ENCODE assay signal across 22 cellular contexts in genomic region chr10:8211631-8212030, GRCh38.
"Had no signal": no experiment of that assay in that cellular context is flagged by ENCODE, and none has a peak within 500 bp of the region (broad histone marks: within the 10 kb centered on the region; RNA-seq: fewer than 3 reads in every experiment).

No MANE protein-coding gene starts in this region.

- H3K4me3 ChIP-seq: colonic mucosa, dorsolateral prefrontal cortex, esophagus squamous epithelium, heart right ventricle, transverse colon, uterus had no signal

- H3K4me1 Mint-ChIP-seq: stimulated activated naive B cell treated with anti-CD40 and anti-IgM and Interleukin-4, amounts not matched to agents 10 μg/mL and 1 μg/mL and 100 μg/mL, for 72 hours had no signal

- DNase-seq: activated CD4-positive, alpha-beta T cell treated with anti-CD3 and anti-CD28 coated beads for 1 hour; activated CD4-positive, alpha-beta T cell treated with anti-CD3 and anti-CD28 coated beads, Interleukin-2, amount 50 U/mL, for 48 hours; activated naive CD4-positive, alpha-beta T cell treated with Interleukin-2 at 50 U/mL for 16 hours; activated naive CD8-positive, alpha-beta T cell treated with anti-CD3 and anti-CD28 coated beads for 36 hours; activated T-cell treated with anti-CD3 and anti-CD28 coated beads, Interleukin-2, amount 50 U/mL, for 48 hours; amniotic stem cell; colonic mucosa; dorsolateral prefrontal cortex; effector memory CD8-positive, alpha-beta T cell; esophagus squamous epithelium; heart right ventricle; islet precursor cell; left colon; naive thymus-derived CD8-positive, alpha-beta T cell; retina; stimulated activated CD4-positive, alpha-beta T cell treated with anti-CD3 and anti-CD28 coated beads, Interleukin-2, amount 100 ng/mL, for 48 hours; stimulated activated CD8-positive, alpha-beta memory T cell treated with anti-CD3 and anti-CD28 coated beads, Interleukin-4, amount 100 ng/mL, for 48 hours; stimulated activated naive B cell treated with anti-CD40 and anti-IgM and Interleukin-4, amounts not matched to agents 10 μg/mL and 1 μg/mL and 100 μg/mL, for 72 hours; transverse colon; uterus; WERI-Rb-1 had no signal

- H3K9me3 ChIP-seq: colonic mucosa, esophagus squamous epithelium, heart right ventricle, transverse colon, uterus had no signal

- H3K4me1 ChIP-seq: colonic mucosa, esophagus squamous epithelium, heart right ventricle, transverse colon, uterus had no signal

- H3K27me3 ChIP-seq: colonic mucosa, transverse colon, uterus had no signal

- H3K27ac Mint-ChIP-seq: activated naive CD8-positive, alpha-beta T cell treated with anti-CD3 and anti-CD28 coated beads for 36 hours; naive thymus-derived CD8-positive, alpha-beta T cell; progenitor cell of endocrine pancreas; stimulated activated naive B cell treated with anti-CD40 and anti-IgM and Interleukin-4, amounts not matched to agents 10 μg/mL and 1 μg/mL and 100 μg/mL, for 72 hours had no signal

- H3K36me3 ChIP-seq: colonic mucosa, esophagus squamous epithelium, heart right ventricle, transverse colon, uterus, WERI-Rb-1 had no signal

- ATAC-seq: effector memory CD8-positive, alpha-beta T cell; heart right ventricle; left colon; naive thymus-derived CD8-positive, alpha-beta T cell; stimulated activated naive B cell treated with anti-CD40 and anti-IgM and Interleukin-4, amounts not matched to agents 10 μg/mL and 1 μg/mL and 100 μg/mL, for 72 hours had no signal

- H3K36me3 Mint-ChIP-seq: activated naive CD8-positive, alpha-beta T cell treated with anti-CD3 and anti-CD28 coated beads for 36 hours; stimulated activated naive B cell treated with anti-CD40 and anti-IgM and Interleukin-4, amounts not matched to agents 10 μg/mL and 1 μg/mL and 100 μg/mL, for 72 hours had no signal

- H3K27ac ChIP-seq: colonic mucosa, dorsolateral prefrontal cortex, esophagus squamous epithelium, heart right ventricle, transverse colon, uterus, WERI-Rb-1 had no signal

- H3K27me3 Mint-ChIP-seq: activated naive CD8-positive, alpha-beta T cell treated with anti-CD3 and anti-CD28 coated beads for 36 hours; effector memory CD8-positive, alpha-beta T cell; naive thymus-derived CD8-positive, alpha-beta T cell had no signal

- H3K4me3 Mint-ChIP-seq: activated naive CD8-positive, alpha-beta T cell treated with anti-CD3 and anti-CD28 coated beads for 36 hours; effector memory CD8-positive, alpha-beta T cell; naive thymus-derived CD8-positive, alpha-beta T cell; stimulated activated naive B cell treated with anti-CD40 and anti-IgM and Interleukin-4, amounts not matched to agents 10 μg/mL and 1 μg/mL and 100 μg/mL, for 72 hours had no signal

- H3K9me3 Mint-ChIP-seq: activated naive CD8-positive, alpha-beta T cell treated with anti-CD3 and anti-CD28 coated beads for 36 hours; effector memory CD8-positive, alpha-beta T cell had no signal
